ENCODE assay signal across 14 cellular contexts in genomic region chr11:2752204-2752772, GRCh38. TPM values are rescaled to one million over a fixed set of nuclear protein-coding genes. Genes with fewer than 3 reads are reported as not detected.
A peak's percentile ranks its signal among the peaks of the same experiment; 100 is the strongest.
DNase-seq lines count a peak whose midpoint lies in the region; ATAC-seq and TF ChIP-seq lines count a peak whose summit lies in the region.
"Had no signal": no experiment of that assay in that cellular context is flagged by ENCODE, and none has a peak within 500 bp of the region (broad histone marks: within the 10 kb centered on the region; RNA-seq: fewer than 3 reads in every experiment).

No MANE protein-coding gene starts in this region.

- in situ Hi-C loops in astrocyte of the cerebellum (cut with HindIII; ENCODE audit: low sequenced_read_pairs), result no loop called here

- no peaks in the 10 kb centered on the region for H3K9me3 ChIP-seq in effector memory CD4-positive, alpha-beta T cell (ENCODE audit: control insufficient read depth, low read length)
- H3K9me3 ChIP-seq: body of pancreas had no signal

- DNase-seq in A172 (ENCODE audit: low spot score) (peak; percentile 73), HK-2 (ENCODE audit: unreplicated experiment) (peak; percentile 67), astrocyte of the cerebellum (ENCODE audit: low read depth) (peak; percentile 41), left kidney (ENCODE audit: low read depth, low spot score) (peak; percentile 65), SW 1271 (lab: John Stamatoyannopoulos, UW) (no peak)
- no peak for DNase-seq in effector memory CD4-positive, alpha-beta T cell
- DNase-seq: activated CD8-positive, alpha-beta memory T cell treated with anti-CD3 and anti-CD28 coated beads for 24 hours; Calu3; NCI-H1092 treated with DMSO at 0.1 percent for 48 hours had no signal

- no peak overlapping the region for H3K4me3 ChIP-seq in astrocyte of the cerebellum (ENCODE audit: low read depth, low read length)
- no peak overlapping the region for H3K4me3 ChIP-seq in effector memory CD4-positive, alpha-beta T cell (ENCODE audit: insufficient read depth, low read depth, low read length, poor library complexity, severe bottlenecking)
- H3K4me3 ChIP-seq: body of pancreas, lung had no signal

- ATAC-seq in HG02610 (IDR thresholded peaks at IDR 0.05; ENCODE audit: unreplicated experiment) (no peak), HG02642 (IDR thresholded peaks at IDR 0.05; ENCODE audit: poor library complexity, unreplicated experiment) (no peak)
- ATAC-seq: body of pancreas, right cardiac atrium had no signal

- H3K27me3 ChIP-seq in effector memory CD4-positive, alpha-beta T cell (replicated peaks; ENCODE audit: control insufficient read depth, insufficient read depth, low read length, poor library complexity, severe bottlenecking), result no peaks in the 10 kb centered on the region
- H3K27me3 ChIP-seq: body of pancreas had no signal

- no peaks in the 10 kb centered on the region for H3K4me1 ChIP-seq in effector memory CD4-positive, alpha-beta T cell (ENCODE audit: control insufficient read depth, insufficient read depth, low read length, poor library complexity, severe bottlenecking)
- H3K4me1 ChIP-seq: body of pancreas had no signal

- no peak for TF ChIP-seq CTCF in astrocyte of the cerebellum (IDR thresholded peaks at IDR 0.05; ENCODE audit: low read depth, low read length, missing control alignments)

- H3K27ac ChIP-seq in effector memory CD4-positive, alpha-beta T cell (ENCODE audit: insufficient read depth, low read length, poor library complexity, severe bottlenecking), result no peak overlapping the region
- H3K27ac ChIP-seq: body of pancreas had no signal

- no peaks in the 10 kb centered on the region for H3K36me3 ChIP-seq in effector memory CD4-positive, alpha-beta T cell (ENCODE audit: control insufficient read depth, insufficient read depth, low read length)

RNA-seq across cellular contexts. Expression of gene KCNQ1OT1, which starts 52.5 kb away (rescaled TPM):
- 0.81 and 1.1 TPM in 2 replicates for total RNA-seq in A172 (2014; rRNA removed; shearing (Covaris generic))

Comparison
In these comparisons a context has a peak if more than half of its experiments do, and no peak if none do; other contexts are left out.
1. DNase-seq: peak in A172 (single experiment), HK-2 (single experiment), astrocyte of the cerebellum (single experiment) and left kidney (single experiment); none in SW 1271 (0 of 2) and effector memory CD4-positive, alpha-beta T cell (0 of 3).